9 cellular contexts compared by ENCODE assay signal in the genomic region with DNA sequence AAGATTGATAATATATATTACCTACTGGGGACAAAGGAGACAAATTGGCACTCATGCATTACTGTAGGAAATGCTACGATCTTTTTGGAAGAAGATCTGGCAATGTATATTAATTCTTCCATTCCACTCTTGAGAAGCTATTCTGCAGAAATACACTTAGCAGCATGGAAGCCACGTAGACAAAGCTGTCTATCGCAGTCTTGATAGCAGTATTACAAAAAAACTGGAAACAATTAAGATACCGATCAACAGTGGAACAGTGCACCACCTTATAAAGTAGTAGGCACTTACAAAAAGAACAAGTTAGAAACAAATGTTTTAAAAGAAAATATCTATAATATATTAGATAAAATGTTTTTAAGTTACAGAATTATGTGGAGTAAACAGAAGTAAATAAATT.
"Had no signal": no experiment of that assay in that cellular context is flagged by ENCODE, and none has a peak within 500 bp of the region (broad histone marks: within the 10 kb centered on the region; RNA-seq: fewer than 3 reads in every experiment).

No MANE protein-coding gene starts in this region.

- H3K36me3 ChIP-seq: HAP-1 had no signal

- H3K4me3 ChIP-seq: GM23248, GM23338, HAP-1 had no signal

- H3K4me1 ChIP-seq: HAP-1 had no signal

- H3K9me3 ChIP-seq: HAP-1 had no signal

- H2AFZ ChIP-seq: GM23248, GM23338 had no signal

- H3K27ac ChIP-seq: GM23248 had no signal

- H3K9ac ChIP-seq: GM23248 had no signal

- ATAC-seq: GM23338, HCT116 had no signal

- H3K4me2 ChIP-seq: GM23338 had no signal

- DNase-seq: GM23248, GOT3, H7, H9, HCEC 1CT, HFFc6 had no signal
